Comparison of ENCODE assay signal across 17 cellular contexts in genomic region chr15:91472316-91472756, GRCh38.
A peak's percentile ranks its signal among the peaks of the same experiment; 100 is the strongest.
DNase-seq lines count a peak whose midpoint lies in the region; ATAC-seq and TF ChIP-seq lines count a peak whose summit lies in the region.
"Had no signal": no experiment of that assay in that cellular context is flagged by ENCODE, and none has a peak within 500 bp of the region (broad histone marks: within the 10 kb centered on the region; RNA-seq: fewer than 3 reads in every experiment).

No MANE protein-coding gene starts in this region.

- ATAC-seq in activated CD4-positive, CD25-positive, alpha-beta regulatory T cell treated with anti-CD3 and anti-CD28 coated beads, Interleukin-2, amount 50 U/mL, for 24 hours = peak; percentile 42 to 44
- ATAC-seq in IMR-90 (ENCODE audit: low read depth) (no peak), HG03280 (IDR thresholded peaks at IDR 0.05; ENCODE audit: unreplicated experiment) (no peak)
- ATAC-seq in activated T-helper 17 cell treated with anti-CD3 and anti-CD28 coated beads, Interleukin-2, amount 50 U/mL, for 72 hours (replicated peaks) = peak; percentile 18
- ATAC-seq in naive thymus-derived CD4-positive, alpha-beta T cell = peak; percentile 74
- ATAC-seq: HCT116 had no signal

- H3K27ac ChIP-seq in IMR-90 (ENCODE audit: insufficient read depth, low read length) = no peak overlapping the region
- H3K27ac ChIP-seq in naive thymus-derived CD4-positive, alpha-beta T cell (ENCODE audit: low read depth, low read length) = peak overlapping the region; percentile 61
- H3K27ac ChIP-seq: suprapubic skin had no signal

- in situ Hi-C loops in IMR-90 (cut with MboI; ENCODE audit: low sequenced_read_pairs) = no loop called here

- H3K18ac ChIP-seq in IMR-90 (ENCODE audit: low read depth, low read length) = no peak overlapping the region

- no peaks in the 10 kb centered on the region for H3K9me1 ChIP-seq in IMR-90 (ENCODE audit: insufficient read depth, low read length)

- no peak overlapping the region for H2AK9ac ChIP-seq in IMR-90 (replicated peaks; ENCODE audit: low read depth, low read length, poor library complexity)

- no peaks in the 10 kb centered on the region for H3K9me3 ChIP-seq in IMR-90 (ENCODE audit: control insufficient read depth, insufficient read depth, low read length)
- no peaks in the 10 kb centered on the region for H3K9me3 ChIP-seq in naive thymus-derived CD4-positive, alpha-beta T cell (ENCODE audit: control insufficient read depth in 2 of 3, low read length in 3 of 3)
- H3K9me3 ChIP-seq: suprapubic skin had no signal

- no peaks in the 10 kb centered on the region for H3K36me3 ChIP-seq in IMR-90 (ENCODE audit: control insufficient read depth, insufficient read depth, low read length)
- no peaks in the 10 kb centered on the region for H3K36me3 ChIP-seq in naive thymus-derived CD4-positive, alpha-beta T cell (ENCODE audit: control insufficient read depth in 2 of 3, insufficient read depth in 3 of 3, low read length in 3 of 3)
- H3K36me3 ChIP-seq: suprapubic skin had no signal

- no peak overlapping the region for H3K4me2 ChIP-seq in IMR-90 (ENCODE audit: low read depth, low read length)

- no peak overlapping the region for H3K4ac ChIP-seq in IMR-90 (ENCODE audit: low read depth, low read length)

- H3K79me1 ChIP-seq in IMR-90 (ENCODE audit: low read depth in 1 of 2, low read length in 2 of 2) = no peaks in the 10 kb centered on the region

- no CpG with 5 or more reads among the region's 3 CpGs for WGBS in IMR-90 (ENCODE audit: extremely low coverage in 2 of 2, insufficient read length in 1 of 2), 2 experiments

- POLR2A ChIA-PET in IMR-90 (lab: Charles Lee; ENCODE audit: unreplicated experiment) = no interaction called here
- POLR2A ChIA-PET in naive thymus-derived CD4-positive, alpha-beta T cell (lab: Charles Lee) = interaction anchor here (1.0 kb wide), 1 partner anchor 33 kb away, joined by 3 read pairs; no protein-coding TSS in a partner anchor

- no peak for TF ChIP-seq POLR2A in IMR-90 (IDR thresholded peaks at IDR 0.05; ENCODE audit: low read depth, low read length)

- DNase-seq in activated CD4-positive, CD25-positive, alpha-beta regulatory T cell treated with anti-CD3 and anti-CD28 coated beads, Interleukin-2, amount 50 U/mL, for 72 hours = no peak
- DNase-seq in IMR-90 (peak; percentile 18), mesothelial cell of epicardium (ENCODE audit: low spot score in 2 of 2, unreplicated experiment in 2 of 2) (no peak), foreskin melanocyte (no peak)
- DNase-seq in naive thymus-derived CD4-positive, alpha-beta T cell = peak in 7 of 9 donors; percentile 42 to 79 (median 70)
- DNase-seq: activated B cell treated with CpG ODN at 0.5 μM for 24 hours; aorta; DMS153; effector CD8-positive, alpha-beta T cell; mammary epithelial cell; NCI-H446 treated with DMSO at 0.1 percent for 48 hours; SHP77 treated with DMSO at 0.1 percent for 48 hours had no signal

- TF ChIP-seq CTCF in IMR-90 (conservative IDR thresholded peaks at IDR 0.05; ENCODE audit: low read depth, low read length) = no peak
- no peak for TF ChIP-seq CTCF in mesothelial cell of epicardium (IDR thresholded peaks at IDR 0.05; ENCODE audit: unreplicated experiment)

- TF ChIP-seq RAD21 in IMR-90 (IDR thresholded peaks at IDR 0.05; ENCODE audit: low read length) = no peak

- no peak overlapping the region for H3K9ac ChIP-seq in IMR-90 (ENCODE audit: low read depth, low read length)

- no peaks in the 10 kb centered on the region for H4K20me1 ChIP-seq in IMR-90 (ENCODE audit: insufficient read depth, low read length)

- H2BK5ac ChIP-seq in IMR-90 (ENCODE audit: low read depth, low read length, poor library complexity, severe bottlenecking) = no peak overlapping the region

- H3K27me3 Mint-ChIP-seq in activated T-helper 17 cell treated with anti-CD3 and anti-CD28 coated beads, Interleukin-2, amount 50 U/mL, for 72 hours = no peaks in the 10 kb centered on the region
- H3K27me3 Mint-ChIP-seq in naive thymus-derived CD4-positive, alpha-beta T cell = peaks cover 0 to 3% (median 0%) of the 10 kb centered on the region in 5 donors
- H3K27me3 Mint-ChIP-seq in mesothelial cell of epicardium (ENCODE audit: low read depth) = peaks cover 8% of the 10 kb centered on the region
- H3K27me3 Mint-ChIP-seq: activated B cell treated with CpG ODN at 0.5 μM for 24 hours had no signal

- H3K4me3 ChIP-seq in IMR-90 (ENCODE audit: insufficient read depth, low read depth, low read length) = no peak overlapping the region
- peak overlapping the region; percentile 1 for H3K4me3 ChIP-seq in naive thymus-derived CD4-positive, alpha-beta T cell (ENCODE audit: low read length)
- H3K4me3 ChIP-seq: suprapubic skin had no signal

- no peak overlapping the region for H2AFZ ChIP-seq in IMR-90 (replicated peaks; ENCODE audit: low read length, poor library complexity)

- no peaks in the 10 kb centered on the region for H3K27me3 ChIP-seq in IMR-90 (ENCODE audit: control insufficient read depth, insufficient read depth, low read length)
- H3K27me3 ChIP-seq in naive thymus-derived CD4-positive, alpha-beta T cell (ENCODE audit: control insufficient read depth in 2 of 2, insufficient read depth in 2 of 2, low read length in 2 of 2) = no peaks in the 10 kb centered on the region

- peak overlapping the region; percentile 48; the same call in 1 of the 2 replicates for H3K14ac ChIP-seq in IMR-90 (replicated peaks; ENCODE audit: low read depth, low read length)

- no peak overlapping the region for H4K5ac ChIP-seq in IMR-90 (ENCODE audit: low read depth, low read length)

- no peaks in the 10 kb centered on the region for H3K9me3 Mint-ChIP-seq in activated T-helper 17 cell treated with anti-CD3 and anti-CD28 coated beads, Interleukin-2, amount 50 U/mL, for 72 hours
- H3K9me3 Mint-ChIP-seq in naive thymus-derived CD4-positive, alpha-beta T cell = peaks cover 0 to 11% (median 2%) of the 10 kb centered on the region in 11 donors
- H3K9me3 Mint-ChIP-seq in mesothelial cell of epicardium = no peaks in the 10 kb centered on the region
- H3K9me3 Mint-ChIP-seq: activated B cell treated with CpG ODN at 0.5 μM for 24 hours had no signal

- peak overlapping the region; percentile 76 for H3K4me3 Mint-ChIP-seq in activated T-helper 17 cell treated with anti-CD3 and anti-CD28 coated beads, Interleukin-2, amount 50 U/mL, for 72 hours
- peak overlapping the region; percentile 45 to 84 (median 75) for H3K4me3 Mint-ChIP-seq in naive thymus-derived CD4-positive, alpha-beta T cell
- no peak overlapping the region for H3K4me3 Mint-ChIP-seq in mesothelial cell of epicardium
- H3K4me3 Mint-ChIP-seq: activated B cell treated with CpG ODN at 0.5 μM for 24 hours had no signal

- H2AK5ac ChIP-seq in IMR-90 (ENCODE audit: low read depth, low read length) = no peak overlapping the region

- no peak overlapping the region for H2BK15ac ChIP-seq in IMR-90 (ENCODE audit: low read depth, low read length)

- CTCF ChIA-PET in IMR-90 (lab: Yijun Ruan, JAX) = no interaction called here
- CTCF ChIA-PET in naive thymus-derived CD4-positive, alpha-beta T cell (lab: Charles Lee) = interaction anchor here (1.1 kb wide), 1 partner anchor 376 kb away, joined by 3 read pairs; no protein-coding TSS in a partner anchor

- H3K4me1 Mint-ChIP-seq in activated T-helper 17 cell treated with anti-CD3 and anti-CD28 coated beads, Interleukin-2, amount 50 U/mL, for 72 hours = peaks cover 41% of the 10 kb centered on the region
- peaks cover 29 to 78% (median 58%) of the 10 kb centered on the region in 7 donors for H3K4me1 Mint-ChIP-seq in naive thymus-derived CD4-positive, alpha-beta T cell
- peaks cover 20% of the 10 kb centered on the region for H3K4me1 Mint-ChIP-seq in mesothelial cell of epicardium
- H3K4me1 Mint-ChIP-seq: activated B cell treated with CpG ODN at 0.5 μM for 24 hours had no signal

- H4K91ac ChIP-seq in IMR-90 (ENCODE audit: insufficient read depth, low read depth, low read length) = no peak overlapping the region

- H4K8ac ChIP-seq in IMR-90 (ENCODE audit: low read depth in 2 of 2, low read length in 2 of 2) = no peak overlapping the region

- intact Hi-C loops in IMR-90 (cut with micrococcal nuclease) = no loop called here
- intact Hi-C loops in naive thymus-derived CD4-positive, alpha-beta T cell (cut with micrococcal nuclease) = loop anchor here (1.0 to 5.0 kb wide), 8 partner anchors 19 to 380 kb away; partner anchors contain the start of gene SLCO3A1 (in 1 of the 2)

- peak overlapping the region; percentile 44; the same call in 1 of the 2 replicates for H2BK120ac ChIP-seq in IMR-90 (ENCODE audit: low read depth, low read length)

- H3K23ac ChIP-seq in IMR-90 (ENCODE audit: low read depth, low read length) = no peak overlapping the region

- dilution Hi-C loops in IMR-90 (cut with HindIII; ENCODE audit: low sequenced_read_pairs, unreplicated experiment) = no loop called here

- H3K56ac ChIP-seq in IMR-90 (ENCODE audit: extremely low read depth, insufficient read depth, low read length) = no peak overlapping the region

- no TSS peak for BruUV-seq in IMR-90 (replicated peaks; lab: Mats Ljungman, UMichigan)

- 0 out of 2 replicates have a peak, but pooled peaks cover 2% of the 10 kb centered on the region for H3K4me1 ChIP-seq in IMR-90 (ENCODE audit: control insufficient read depth, insufficient read depth, low read length)
- H3K4me1 ChIP-seq in naive thymus-derived CD4-positive, alpha-beta T cell (ENCODE audit: control insufficient read depth in 2 of 2, insufficient read depth in 2 of 2, low read length in 2 of 2) = peaks cover 47 to 49% of the 10 kb centered on the region in 2 donors
- H3K4me1 ChIP-seq: suprapubic skin had no signal

- no peak overlapping the region for H2BK20ac ChIP-seq in IMR-90 (ENCODE audit: low read depth, low read length)

- H3K36me3 Mint-ChIP-seq in activated T-helper 17 cell treated with anti-CD3 and anti-CD28 coated beads, Interleukin-2, amount 50 U/mL, for 72 hours (ENCODE audit: low read depth) = no peaks in the 10 kb centered on the region
- peaks cover 0 to 20% (median 0%) of the 10 kb centered on the region in 5 donors for H3K36me3 Mint-ChIP-seq in naive thymus-derived CD4-positive, alpha-beta T cell
- H3K36me3 Mint-ChIP-seq in mesothelial cell of epicardium = no peaks in the 10 kb centered on the region

- H3K27ac Mint-ChIP-seq in activated T-helper 17 cell treated with anti-CD3 and anti-CD28 coated beads, Interleukin-2, amount 50 U/mL, for 72 hours = peak overlapping the region; percentile 23
- peak overlapping the region; percentile 33 to 94 (median 85) for H3K27ac Mint-ChIP-seq in naive thymus-derived CD4-positive, alpha-beta T cell
- no peak overlapping the region for H3K27ac Mint-ChIP-seq in mesothelial cell of epicardium
- H3K27ac Mint-ChIP-seq: activated B cell treated with CpG ODN at 0.5 μM for 24 hours had no signal

TF ChIP-seq in IMR-90, 13 proteins besides CTCF, POLR2A, EP300 and RAD21:
- TF ChIP-seq MAFK (IDR thresholded peaks at IDR 0.05; ENCODE audit: low read depth, low read length) = no peak
- no peak for TF ChIP-seq RFX5 (IDR thresholded peaks at IDR 0.05; ENCODE audit: low read depth, low read length)
- TF ChIP-seq RCOR1 (IDR thresholded peaks at IDR 0.05; ENCODE audit: insufficient replicate concordance, low read length) = no peak
- peak; percentile 19; the same call in 1 of the 2 replicates for TF ChIP-seq NFE2L2 (IDR thresholded peaks at IDR 0.05; ENCODE audit: low read depth, low read length)

Comparison
In these comparisons a context has a peak if more than half of its experiments do, and no peak if none do; other contexts are left out.
1. ATAC-seq: peak in activated CD4-positive, CD25-positive, alpha-beta regulatory T cell treated with anti-CD3 and anti-CD28 coated beads, Interleukin-2, amount 50 U/mL, for 24 hours (2 of 2), activated T-helper 17 cell treated with anti-CD3 and anti-CD28 coated beads, Interleukin-2, amount 50 U/mL, for 72 hours (single experiment) and naive thymus-derived CD4-positive, alpha-beta T cell (single experiment); none in IMR-90 (single experiment) and HG03280 (single experiment).
2. DNase-seq: peak in IMR-90 (single experiment) and naive thymus-derived CD4-positive, alpha-beta T cell (7 of 9); none in activated CD4-positive, CD25-positive, alpha-beta regulatory T cell treated with anti-CD3 and anti-CD28 coated beads, Interleukin-2, amount 50 U/mL, for 72 hours (single experiment), mesothelial cell of epicardium (0 of 2) and foreskin melanocyte (single experiment).